27 cellular contexts compared by ENCODE assay signal in the genomic region with DNA sequence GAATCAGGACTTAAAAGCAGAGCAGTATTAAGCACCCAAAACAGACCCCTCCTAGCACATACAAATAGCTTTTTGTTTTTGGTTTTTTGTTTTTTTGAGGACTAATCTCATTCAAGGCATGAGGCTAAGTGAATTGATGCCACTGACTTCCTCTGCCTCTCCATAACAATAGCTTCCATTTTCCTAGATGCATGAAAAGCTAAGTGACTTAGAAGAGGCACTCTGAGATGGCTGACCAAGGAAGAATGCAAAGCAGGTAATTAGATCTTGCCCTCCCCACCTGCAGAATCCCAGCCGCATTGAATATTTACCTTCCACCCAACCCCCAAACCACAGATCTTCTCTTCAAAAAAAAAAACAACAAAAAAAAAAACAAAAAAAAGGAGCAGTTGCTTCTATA. TPM values are rescaled to one million over a fixed set of nuclear protein-coding genes. Genes with fewer than 3 reads are reported as not detected.
"Had no signal": no experiment of that assay in that cellular context is flagged by ENCODE, and none has a peak within 500 bp of the region (broad histone marks: within the 10 kb centered on the region; RNA-seq: fewer than 3 reads in every experiment).

No MANE protein-coding gene starts in this region.

- H3K4me3 Mint-ChIP-seq: activated CD4-positive, alpha-beta memory T cell treated with anti-CD3 and anti-CD28 coated beads, Interleukin-2, amount 10 ng/mL, durations not matched to agents 7 days and 5 days; activated CD4-positive, alpha-beta T cell treated with anti-CD3 and anti-CD28 coated beads, Interleukin-2, amount 10 ng/mL, durations not matched to agents 24 days and 14 days; activated naive CD8-positive, alpha-beta T cell treated with anti-CD3 and anti-CD28 coated beads, Interleukin-2, amount 50 U/mL, for 24 hours; activated T-cell treated with anti-CD3 and anti-CD28 coated beads, Interleukin-2, amount 50 U/mL, for 72 hours; immature natural killer cell; natural killer cell had no signal

- H3K27ac Mint-ChIP-seq: activated CD4-positive, alpha-beta memory T cell treated with anti-CD3 and anti-CD28 coated beads, Interleukin-2, amount 10 ng/mL, durations not matched to agents 7 days and 5 days; activated CD4-positive, alpha-beta T cell treated with anti-CD3 and anti-CD28 coated beads, Interleukin-2, amount 10 ng/mL, durations not matched to agents 24 days and 14 days; activated naive CD8-positive, alpha-beta T cell treated with anti-CD3 and anti-CD28 coated beads, Interleukin-2, amount 50 U/mL, for 24 hours; activated T-cell treated with anti-CD3 and anti-CD28 coated beads, Interleukin-2, amount 50 U/mL, for 72 hours; immature natural killer cell; natural killer cell had no signal

- ATAC-seq: activated CD4-positive, CD25-positive, alpha-beta regulatory T cell treated with anti-CD3 and anti-CD28 coated beads, Interleukin-2, amount 50 U/mL, for 24 hours; activated naive CD8-positive, alpha-beta T cell treated with anti-CD3 and anti-CD28 coated beads, Interleukin-2, amount 50 U/mL, for 24 hours; activated T-cell treated with anti-CD3 and anti-CD28 coated beads, Interleukin-2, amount 50 U/mL, for 72 hours; body of pancreas; foreskin keratinocyte; left lung; natural killer cell; pancreas; psoas muscle had no signal

- H3K9me3 ChIP-seq: body of pancreas, left lung, neutrophil, pancreas, psoas muscle, right atrium auricular region, thoracic aorta, upper lobe of left lung had no signal

- H3K36me3 ChIP-seq: cardiac muscle cell, left lung, neutrophil, pancreas, right atrium auricular region, spleen, thoracic aorta, upper lobe of left lung had no signal

- DNase-seq: activated CD4-positive, alpha-beta memory T cell treated with anti-CD3 and anti-CD28 coated beads, Interleukin-2, amount 10 ng/mL, durations not matched to agents 7 days and 5 days; activated CD4-positive, alpha-beta T cell treated with anti-CD3 and anti-CD28 coated beads, Interleukin-2, amount 10 ng/mL, durations not matched to agents 24 days and 14 days; activated gamma-delta T cell; activated naive CD4-positive, alpha-beta T cell treated with anti-CD3 and anti-CD28 coated beads, Interleukin-2, amount 50 U/mL, for 16 hours; activated naive CD8-positive, alpha-beta T cell treated with anti-CD3 and anti-CD28 coated beads, Interleukin-2, amount 50 U/mL, for 24 hours; activated T-cell treated with anti-CD3 and anti-CD28 coated beads, Interleukin-2, amount 50 U/mL, for 72 hours; anterior cingulate cortex; body of pancreas; foreskin keratinocyte; immature natural killer cell; kidney glomerular epithelial cell; left lung; midbrain; natural killer cell; pancreas; psoas muscle; spleen; stimulated activated CD4-positive, alpha-beta T cell treated with anti-CD3 and anti-CD28 coated beads, Interleukin-4, amount 100 ng/mL, for 24 hours; stimulated activated naive CD4-positive, alpha-beta T cell treated with Interleukin-2 at 50 U/mL for 16 hours had no signal

- H3K27ac ChIP-seq: body of pancreas, cardiac muscle cell, foreskin keratinocyte, left lung, neutrophil, pancreas, psoas muscle, right atrium auricular region, spleen, thoracic aorta, upper lobe of left lung had no signal

- H3K27me3 ChIP-seq: body of pancreas, cardiac muscle cell, pancreas, right atrium auricular region, upper lobe of left lung had no signal

- H3K4me1 Mint-ChIP-seq: activated CD4-positive, alpha-beta memory T cell treated with anti-CD3 and anti-CD28 coated beads, Interleukin-2, amount 10 ng/mL, durations not matched to agents 7 days and 5 days; activated CD4-positive, alpha-beta T cell treated with anti-CD3 and anti-CD28 coated beads, Interleukin-2, amount 10 ng/mL, durations not matched to agents 24 days and 14 days; activated naive CD8-positive, alpha-beta T cell treated with anti-CD3 and anti-CD28 coated beads, Interleukin-2, amount 50 U/mL, for 24 hours; immature natural killer cell; natural killer cell had no signal

- H3K4me3 ChIP-seq: body of pancreas, cardiac muscle cell, left lung, lung, pancreas, psoas muscle, right atrium auricular region, spleen, thoracic aorta, upper lobe of left lung had no signal

- H3K36me3 Mint-ChIP-seq: immature natural killer cell, natural killer cell had no signal

- H3K9me3 Mint-ChIP-seq: activated CD4-positive, alpha-beta memory T cell treated with anti-CD3 and anti-CD28 coated beads, Interleukin-2, amount 10 ng/mL, durations not matched to agents 7 days and 5 days; activated CD4-positive, alpha-beta T cell treated with anti-CD3 and anti-CD28 coated beads, Interleukin-2, amount 10 ng/mL, durations not matched to agents 24 days and 14 days; activated naive CD8-positive, alpha-beta T cell treated with anti-CD3 and anti-CD28 coated beads, Interleukin-2, amount 50 U/mL, for 24 hours; activated T-cell treated with anti-CD3 and anti-CD28 coated beads, Interleukin-2, amount 50 U/mL, for 72 hours had no signal

- H3K4me1 ChIP-seq: body of pancreas, foreskin keratinocyte, left lung, pancreas, psoas muscle, right atrium auricular region, spleen, upper lobe of left lung had no signal

RNA-seq across cellular contexts. Expression of gene KDR, which starts 7.4 kb away (rescaled TPM):
- total RNA-seq: activated CD4-positive, alpha-beta memory T cell treated with anti-CD3 and anti-CD28 coated beads, Interleukin-2, amount 10 ng/mL, durations not matched to agents 7 days and 5 days; activated CD4-positive, alpha-beta T cell treated with anti-CD3 and anti-CD28 coated beads, Interleukin-2, amount 10 ng/mL, durations not matched to agents 24 days and 14 days; activated T-cell treated with anti-CD3 and anti-CD28 coated beads, Interleukin-2, amount 50 U/mL, for 72 hours; foreskin keratinocyte; T-helper 2 cell treated with Interferon-gamma antibody and Interleukin-4, amounts not matched to agents 100 ng/mL and 5 ng/mL, for 36 hours had no signal
